ENCODE assay signal across 8 cellular contexts in the genomic region with DNA sequence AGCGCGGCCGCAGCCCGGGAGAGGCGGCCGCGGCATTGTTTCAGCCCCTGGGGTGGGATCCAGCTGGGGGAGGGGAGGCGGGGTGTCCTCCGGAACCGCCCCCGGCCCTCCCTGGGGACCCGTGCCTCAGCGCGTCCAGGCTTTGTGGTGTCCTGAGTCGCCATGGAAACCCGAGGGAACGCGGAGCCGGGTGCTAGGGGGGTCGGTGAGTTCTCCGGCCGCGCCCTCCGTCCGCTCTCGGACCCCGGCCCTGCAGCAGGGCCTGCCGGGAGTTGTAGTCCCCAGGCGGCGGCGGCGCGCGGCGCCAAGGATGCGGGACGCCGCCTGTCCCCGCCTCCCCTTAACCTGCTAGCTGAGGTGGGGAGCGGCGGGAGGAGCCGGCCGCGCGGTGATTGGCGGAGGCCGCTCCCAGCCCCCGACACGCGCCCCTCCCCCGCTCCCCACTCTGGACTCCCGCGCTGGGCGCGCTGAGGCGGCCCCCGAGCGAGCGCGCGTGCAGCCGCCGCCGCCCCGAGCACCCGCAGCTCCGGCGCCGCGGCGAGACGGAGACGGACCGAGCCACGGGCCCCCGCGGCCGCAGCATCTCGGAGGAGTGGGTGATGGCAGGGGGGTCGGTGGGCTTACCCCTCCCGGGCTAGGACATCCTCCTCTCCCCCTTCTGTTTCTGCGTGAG. TPM values are rescaled to one million over a fixed set of nuclear protein-coding genes. Genes with fewer than 3 reads are reported as not detected.
A peak's percentile ranks its signal among the peaks of the same experiment; 100 is the strongest.
DNase-seq lines count a peak whose midpoint lies in the region; ATAC-seq and TF ChIP-seq lines count a peak whose summit lies in the region.

A gene with protein sequence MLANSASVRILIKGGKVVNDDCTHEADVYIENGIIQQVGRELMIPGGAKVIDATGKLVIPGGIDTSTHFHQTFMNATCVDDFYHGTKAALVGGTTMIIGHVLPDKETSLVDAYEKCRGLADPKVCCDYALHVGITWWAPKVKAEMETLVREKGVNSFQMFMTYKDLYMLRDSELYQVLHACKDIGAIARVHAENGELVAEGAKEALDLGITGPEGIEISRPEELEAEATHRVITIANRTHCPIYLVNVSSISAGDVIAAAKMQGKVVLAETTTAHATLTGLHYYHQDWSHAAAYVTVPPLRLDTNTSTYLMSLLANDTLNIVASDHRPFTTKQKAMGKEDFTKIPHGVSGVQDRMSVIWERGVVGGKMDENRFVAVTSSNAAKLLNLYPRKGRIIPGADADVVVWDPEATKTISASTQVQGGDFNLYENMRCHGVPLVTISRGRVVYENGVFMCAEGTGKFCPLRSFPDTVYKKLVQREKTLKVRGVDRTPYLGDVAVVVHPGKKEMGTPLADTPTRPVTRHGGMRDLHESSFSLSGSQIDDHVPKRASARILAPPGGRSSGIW (plus strand): TSS at position 470 of the 673 bp plus-strand sequence. CDS start 50,368 bp downstream, outside the sequence.

- peak within 1 kb of the TSS; percentile 77 for H3K4me3 Mint-ChIP-seq in activated B cell treated with CpG ODN at 0.5 μM for 24 hours

- TF ChIP-seq POLR2A in gastrocnemius medialis (IDR thresholded peaks at IDR 0.05), result no peak

- no peak within 1 kb of the TSS for H3K27ac ChIP-seq in gastrocnemius medialis

- H3K27me3 Mint-ChIP-seq in activated B cell treated with CpG ODN at 0.5 μM for 24 hours, result peaks cover 51% of the 10 kb centered on the region

- H3K4me1 Mint-ChIP-seq in activated B cell treated with CpG ODN at 0.5 μM for 24 hours, result peaks cover 20% of the 10 kb centered on the region

- no peak for TF ChIP-seq CTCF in activated B cell treated with CpG ODN at 0.5 μM for 24 hours (IDR thresholded peaks at IDR 0.05)
- no peak for TF ChIP-seq CTCF in gastrocnemius medialis (IDR thresholded peaks at IDR 0.05 in 4 of 5, conservative IDR thresholded peaks at IDR 0.05 in 1 of 5)

- ATAC-seq in activated B cell treated with CpG ODN at 0.5 μM for 24 hours (ENCODE audit: low read depth) (peak; percentile 19), left ventricle myocardium superior (no peak), gastrocnemius medialis (no peak), GM18867 (IDR thresholded peaks at IDR 0.05; ENCODE audit: unreplicated experiment) (no peak)

- peaks cover 43 to 70% (median 55%) of the 10 kb centered on the region in 3 donors for H3K27me3 ChIP-seq in gastrocnemius medialis

- no peaks in the 10 kb centered on the region for H3K9me3 Mint-ChIP-seq in activated B cell treated with CpG ODN at 0.5 μM for 24 hours

- H3K9me3 ChIP-seq in gastrocnemius medialis, result no peaks in the 10 kb centered on the region

- POLR2A ChIA-PET in activated B cell treated with CpG ODN at 0.5 μM for 24 hours (lab: Charles Lee), result no interaction called here

- peak within 1 kb of the TSS; percentile 24 to 42 (median 34) for H3K4me3 ChIP-seq in gastrocnemius medialis

- no peaks in the 10 kb centered on the region for H3K36me3 ChIP-seq in gastrocnemius medialis

- no peaks in the 10 kb centered on the region for H3K36me3 Mint-ChIP-seq in activated B cell treated with CpG ODN at 0.5 μM for 24 hours (ENCODE audit: low read depth)

- intact Hi-C loops in activated B cell treated with CpG ODN at 0.5 μM for 24 hours (cut with micrococcal nuclease), result loop anchor here (5.0 kb wide), 1 partner anchor 240 kb away; the partner anchor contains the start of gene KHK
- intact Hi-C loops in left ventricle myocardium superior (cut with micrococcal nuclease), result loop anchor here (5.0 kb wide), 1 partner anchor 80 kb away; no protein-coding TSS in a partner anchor
- intact Hi-C loops in gastrocnemius medialis (cut with DNase I; ENCODE audit: low total_unique reads), result no loop called here

- CTCF ChIA-PET in activated B cell treated with CpG ODN at 0.5 μM for 24 hours (lab: Charles Lee), result interaction anchor here (1.1 to 3.2 kb wide), 5 partner anchors 75 to 432 kb away, joined by 3 to 50 read pairs (median 30); no protein-coding TSS in a partner anchor

- H3K4me1 ChIP-seq in gastrocnemius medialis, result peaks cover 11 to 32% of the 10 kb centered on the region in 2 donors

- H3K27ac Mint-ChIP-seq in activated B cell treated with CpG ODN at 0.5 μM for 24 hours, result no peak within 1 kb of the TSS

- DNase-seq in DMS114 treated with DMSO at 0.1 percent for 48 hours (lab: John Stamatoyannopoulos, UW; ENCODE audit: unreplicated experiment) (peak; percentile 14), NCI-H1417 (lab: John Stamatoyannopoulos, UW) (peak; percentile 90 to 97 (median 97)), activated B cell treated with CpG ODN at 0.5 μM for 24 hours (peak; percentile 21), left ventricle myocardium superior (peak; percentile 31), gastrocnemius medialis (no peak), ureter (ENCODE audit: low spot score) (no peak), cortex of kidney (lab: John Stamatoyannopoulos, UW) (no peak)

- in situ Hi-C loops in gastrocnemius medialis (cut with MboI; ENCODE audit: low sequenced_read_pairs in 4 of 4), result loop anchor here in 1 of 4 donors (25.0 kb wide), 1 partner anchor 90 kb away; no protein-coding TSS in a partner anchor

RNA-seq across cellular contexts. Expression of the gene that starts here (rescaled TPM):
- total RNA-seq in activated B cell treated with CpG ODN at 0.5 μM for 24 hours (not detected in 2 replicates), left ventricle myocardium superior (not detected), gastrocnemius medialis (not detected), ureter (not detected)

Comparison
In these comparisons a context has a peak if more than half of its experiments do, and no peak if none do; other contexts are left out.
1. Peak in DNase-seq and ATAC-seq in activated B cell treated with CpG ODN at 0.5 μM for 24 hours; RNA of the gene not detected or under 1 TPM.
2. Peak in DNase-seq in left ventricle myocardium superior; RNA of the gene not detected or under 1 TPM.
3. DNase-seq: peak in DMS114 treated with DMSO at 0.1 percent for 48 hours (single experiment) and NCI-H1417 (3 of 3); none in gastrocnemius medialis (0 of 2), ureter (single experiment) and cortex of kidney (single experiment).